13 cellular contexts compared by ENCODE assay signal in genomic region chr16:22787456-22788189, GRCh38. TPM values are rescaled to one million over a fixed set of nuclear protein-coding genes. Genes with fewer than 3 reads are reported as not detected.
DNase-seq lines count a peak whose midpoint lies in the region; ATAC-seq and TF ChIP-seq lines count a peak whose summit lies in the region.
"Had no signal": no experiment of that assay in that cellular context is flagged by ENCODE, and none has a peak within 500 bp of the region (broad histone marks: within the 10 kb centered on the region; RNA-seq: fewer than 3 reads in every experiment).

No MANE protein-coding gene starts in this region.

- DNase-seq in AG09319 (ENCODE audit: extremely low read depth, low read depth), result peak; percentile 46
- peak; percentile 95 for DNase-seq in HFFc6
- DNase-seq in islet precursor cell, result peak; percentile 84
- no peak for DNase-seq in activated CD4-positive, alpha-beta T cell treated with anti-CD3 and anti-CD28 coated beads for 4 hours
- DNase-seq in hippocampal formation (lab: John Stamatoyannopoulos, UW), result no peak
- DNase-seq: activated gamma-delta T cell treated with Interleukin-2 at 50 U/mL for 16 hours, DMS53, NCI-H1417, T-helper 17 cell had no signal

- peak overlapping the region; percentile 91 for H3K27ac Mint-ChIP-seq in HFFc6
- H3K27ac Mint-ChIP-seq: T-helper 17 cell had no signal

- H3K27me3 Mint-ChIP-seq in HFFc6 (ENCODE audit: insufficient read depth), result peaks cover 9% of the 10 kb centered on the region

- H3K4me1 Mint-ChIP-seq in HFFc6 (ENCODE audit: low read depth), result peaks cover 46% of the 10 kb centered on the region
- H3K4me1 Mint-ChIP-seq: T-helper 17 cell had no signal

- peaks cover 7% of the 10 kb centered on the region for H3K36me3 Mint-ChIP-seq in HFFc6 (ENCODE audit: low read depth)

- H3K9me3 Mint-ChIP-seq in HFFc6, result no peaks in the 10 kb centered on the region

- ATAC-seq in SK-N-SH treated with all-trans-retinoic acid at 6 μM for 48 hours (peak; percentile 99), GM19324 (IDR thresholded peaks at IDR 0.05; ENCODE audit: low FRiP score, unreplicated experiment) (no peak), HG02981 (IDR thresholded peaks at IDR 0.05; ENCODE audit: unreplicated experiment) (no peak)
- ATAC-seq: T-helper 17 cell had no signal

- H3K4me3 Mint-ChIP-seq in HFFc6, result peak overlapping the region; percentile 44
- H3K4me3 Mint-ChIP-seq: T-helper 17 cell had no signal

- no peak for TF ChIP-seq CTCF in AG09319 (IDR thresholded peaks at IDR 0.05; ENCODE audit: low read depth, low read length)
- TF ChIP-seq CTCF in HFFc6 (IDR thresholded peaks at IDR 0.05), result no peak; the same call in 1 of the 2 replicates

TF ChIP-seq in SK-N-SH treated with all-trans-retinoic acid at 6 μM for 48 hours, 23 proteins besides CTCF, POLR2A, EP300 and RAD21:
- TF ChIP-seq ZFP30 (CRISPR knock-in tag; IDR thresholded peaks at IDR 0.05), result no peak
- TF ChIP-seq CSDC2 (CRISPR knock-in tag; IDR thresholded peaks at IDR 0.05), result no peak
- no peak for TF ChIP-seq PPARA (CRISPR knock-in tag; IDR thresholded peaks at IDR 0.05; ENCODE audit: borderline replicate concordance)
- no peak for TF ChIP-seq POU6F1 (CRISPR knock-in tag; IDR thresholded peaks at IDR 0.05; ENCODE audit: borderline replicate concordance, low read depth)
- 0 out of 2 replicates have a peak, but pooled peaks have one; percentile 33 for TF ChIP-seq TSHZ2 (CRISPR knock-in tag; IDR thresholded peaks at IDR 0.05)
- peak; percentile 59; the same call in 1 of the 2 replicates for TF ChIP-seq TCF4 (CRISPR knock-in tag; IDR thresholded peaks at IDR 0.05; ENCODE audit: borderline replicate concordance)
- no peak for TF ChIP-seq CREB5 (CRISPR knock-in tag; IDR thresholded peaks at IDR 0.05; ENCODE audit: low read depth)
- TF ChIP-seq ZNF565 (CRISPR knock-in tag; conservative IDR thresholded peaks at IDR 0.05; ENCODE audit: low read depth), result no peak

RNA-seq across cellular contexts. Expression of gene HS3ST2, which starts 26.3 kb away (rescaled TPM):
- not detected for total RNA-seq in HFFc6 (2021; fragmentation: NEBNext Ultra II Directional; extraction: Animal tissue kit (Norgen Biotek cat#: 25700))
- total RNA-seq: mononuclear cell, T-helper 17 cell had no signal

Comparison
In these comparisons a context has a peak if more than half of its experiments do, and no peak if none do; other contexts are left out.
1. DNase-seq: peak in AG09319 (single experiment), HFFc6 (single experiment) and islet precursor cell (single experiment); none in activated CD4-positive, alpha-beta T cell treated with anti-CD3 and anti-CD28 coated beads for 4 hours (0 of 2) and hippocampal formation (0 of 2).